7 cellular contexts compared by ENCODE assay signal in genomic region chr4:38467296-38467695, GRCh38.
"Had no signal": no experiment of that assay in that cellular context is flagged by ENCODE, and none has a peak within 500 bp of the region (broad histone marks: within the 10 kb centered on the region; RNA-seq: fewer than 3 reads in every experiment).

No MANE protein-coding gene starts in this region.

- H3K9ac ChIP-seq: KMS-11 had no signal

- H3K4me3 ChIP-seq: K562 had no signal

- FAIRE-seq: HTR-8/SVneo, K562 had no signal

- DNase-seq: IMR-90, KBM-7, KG1 had no signal

- H3K4me2 ChIP-seq: KMS-11 had no signal

- H3K27ac ChIP-seq: HL-60, KMS-11 had no signal
